In genomic region chr13:102548811-102549210, GRCh38 we compare ENCODE assay signal across 27 cellular contexts.
"Had no signal": no experiment of that assay in that cellular context is flagged by ENCODE, and none has a peak within 500 bp of the region (broad histone marks: within the 10 kb centered on the region; RNA-seq: fewer than 3 reads in every experiment).

No MANE protein-coding gene starts in this region.

- H3K4me3 Mint-ChIP-seq: activated naive CD8-positive, alpha-beta T cell; nephron had no signal

- H3K79me2 ChIP-seq: hepatocyte had no signal

- H3K27me3 ChIP-seq: cardiac muscle cell, colonic mucosa, gastroesophageal sphincter, hepatocyte, right lobe of liver had no signal

- H3K27me3 Mint-ChIP-seq: activated naive CD8-positive, alpha-beta T cell had no signal

- H3K4me3 ChIP-seq: cardiac muscle cell, colonic mucosa, gastroesophageal sphincter, hepatocyte, right lobe of liver, thoracic aorta had no signal

- H3K27ac ChIP-seq: cardiac muscle cell, colonic mucosa, gastroesophageal sphincter, hepatocyte, neutrophil, right lobe of liver, thoracic aorta, VCaP had no signal

- FAIRE-seq: urothelium cell line had no signal

- ATAC-seq: activated CD4-positive, CD25-positive, alpha-beta regulatory T cell treated with anti-CD3 and anti-CD28 coated beads, Interleukin-2, amount 50 U/mL, for 24 hours; gastroesophageal sphincter; left cardiac atrium; right lobe of liver had no signal

- H3K36me3 ChIP-seq: cardiac muscle cell, colonic mucosa, gastroesophageal sphincter, neutrophil, right lobe of liver, thoracic aorta had no signal

- H3K27ac Mint-ChIP-seq: activated naive CD8-positive, alpha-beta T cell; nephron had no signal

- H3K36me3 Mint-ChIP-seq: activated naive CD8-positive, alpha-beta T cell had no signal

- H2AFZ ChIP-seq: hepatocyte had no signal

- H3K4me2 ChIP-seq: hepatocyte had no signal

- H3K4me1 ChIP-seq: colonic mucosa, gastroesophageal sphincter, right lobe of liver had no signal

- DNase-seq: activated CD4-positive, alpha-beta T cell treated with anti-CD3 and anti-CD28 coated beads for 48 hours; activated CD4-positive, alpha-beta T cell treated with anti-CD3 and anti-CD28 coated beads, Interleukin-2, amount 50 U/mL, for 48 hours; activated CD8-positive, alpha-beta memory T cell treated with anti-CD3 and anti-CD28 coated beads for 24 hours; activated effector memory CD4-positive, alpha-beta T cell treated with Interleukin-2 at 50 U/mL for 16 hours; activated naive CD4-positive, alpha-beta T cell treated with Interleukin-2 at 50 U/mL for 16 hours; anterior cingulate cortex; cerebellar nuclear complex; colonic mucosa; effector CD8-positive, alpha-beta T cell; erythroblast; islet precursor cell; left cardiac atrium; mammary epithelial cell; right lobe of liver; stimulated activated CD4-positive, alpha-beta T cell treated with anti-CD3 and anti-CD28 coated beads, Interleukin-2, amount 100 ng/mL, for 48 hours; stimulated activated naive CD4-positive, alpha-beta T cell treated with Interleukin-2 at 50 U/mL for 16 hours; trophoblast cell had no signal

- H3K4me1 Mint-ChIP-seq: nephron had no signal

- H3K9me3 ChIP-seq: colonic mucosa, gastroesophageal sphincter, neutrophil, right lobe of liver, thoracic aorta had no signal
